Comparison of ENCODE assay signal across 13 cellular contexts in the genomic region with DNA sequence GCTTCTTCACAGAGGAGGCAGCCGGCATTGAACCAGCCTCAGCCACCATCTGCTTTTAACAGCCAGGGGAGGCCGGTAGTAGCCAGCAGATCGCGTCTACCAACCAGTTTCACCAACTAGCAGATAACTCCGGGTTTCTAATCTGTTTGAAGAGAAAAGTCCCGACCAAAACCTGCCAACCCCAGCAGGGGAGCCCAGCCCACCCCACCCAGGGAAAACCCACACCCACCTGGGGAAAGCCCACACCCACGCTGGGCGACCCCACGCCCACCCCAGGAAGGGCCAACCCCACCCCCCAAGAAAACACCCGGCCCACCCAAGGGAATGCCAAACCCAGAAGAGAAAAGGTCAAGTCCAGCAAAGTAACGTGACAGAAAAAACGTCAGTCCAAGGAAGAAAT. TPM values are rescaled to one million over a fixed set of nuclear protein-coding genes. Genes with fewer than 3 reads are reported as not detected.
"Had no signal": no experiment of that assay in that cellular context is flagged by ENCODE, and none has a peak within 500 bp of the region (broad histone marks: within the 10 kb centered on the region; RNA-seq: fewer than 3 reads in every experiment).

A gene (minus strand): TSS at position 101 of the 400 bp plus-strand sequence. CDS start 52 bp downstream, at position 49.

RNA-seq across cellular contexts. Expression of the gene that starts here (rescaled TPM):
- total RNA-seq: stomach, subcutaneous adipose tissue, suprapubic skin, temporal lobe, thoracic aorta, tibial nerve, transverse colon, upper lobe of left lung, upper lobe of right lung, ureter, urinary bladder, uterus, vagina had no signal
- polyA plus RNA-seq: stomach, urinary bladder had no signal
